In the genomic region with DNA sequence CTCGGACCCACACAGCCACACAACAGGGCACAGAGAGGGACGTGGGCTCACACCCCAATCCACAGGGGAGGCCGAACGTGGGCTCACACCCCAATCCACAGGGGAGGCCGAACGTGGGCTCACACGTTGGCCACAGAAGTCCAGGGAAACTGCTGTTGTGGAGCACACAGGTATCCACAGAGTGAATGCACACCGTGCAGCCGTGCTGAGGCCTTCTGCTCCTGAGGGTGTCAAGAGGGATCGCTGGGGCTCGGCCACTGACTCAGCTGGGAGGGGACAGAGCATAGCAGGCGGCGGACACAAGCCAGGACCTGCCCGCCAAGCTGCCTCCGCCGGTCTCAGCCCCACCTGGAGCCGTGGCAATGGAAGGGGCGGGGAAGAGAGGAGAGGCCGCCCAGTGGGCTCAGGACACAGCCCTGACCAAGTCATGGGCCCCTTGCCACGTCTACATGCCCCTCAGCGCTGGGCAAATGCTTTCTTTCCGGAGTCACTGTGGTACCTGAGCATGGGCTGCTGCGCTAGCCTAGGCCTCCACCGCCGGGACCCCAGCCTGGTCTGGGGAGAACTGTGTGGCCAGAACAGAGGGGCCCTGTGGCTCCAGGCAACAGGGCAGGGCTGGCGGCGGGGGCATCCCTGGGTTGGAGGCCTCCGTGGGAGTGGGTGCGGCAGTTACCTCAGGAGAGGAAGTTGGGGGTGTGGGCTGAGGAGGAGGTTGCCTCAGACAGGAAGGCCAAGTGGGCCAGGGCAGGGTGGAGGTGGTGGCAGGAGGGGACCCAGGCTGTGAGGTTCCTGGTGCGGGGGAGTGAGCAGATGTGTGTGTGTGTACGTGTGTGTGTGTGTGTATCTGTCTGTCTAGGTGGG, we compare ENCODE assay signal across 8 cellular contexts. TPM values are rescaled to one million over a fixed set of nuclear protein-coding genes. Genes with fewer than 3 reads are reported as not detected.
DNase-seq lines count a peak whose midpoint lies in the region; ATAC-seq and TF ChIP-seq lines count a peak whose summit lies in the region.

No MANE protein-coding gene starts in this region.

- WGBS in lower leg skin, 2 donors: 40 to 42% methylated on average over 16 to 31 of the region's 31 CpGs
- 61% methylated on average over 30 of the region's 31 CpGs; no CpG with 5 or more reads in 1 of the 2 donors for WGBS in transverse colon (ENCODE audit: low coverage in 1 of 2), 2 donors

- H3K4me1 ChIP-seq in transverse colon: peaks cover 0 to 15% (median 9%) of the 10 kb centered on the region in 4 donors

- no peaks in the 10 kb centered on the region for H3K27me3 Mint-ChIP-seq in IgD-negative memory B cell

- H3K79me2 ChIP-seq in SU-DHL-6 (ENCODE audit: insufficient read depth, low read length): peaks cover 5% of the 10 kb centered on the region; the same call in 1 of the 2 replicates

- H3K27me3 ChIP-seq in SU-DHL-6 (ENCODE audit: low read length): no peaks in the 10 kb centered on the region
- H3K27me3 ChIP-seq in transverse colon: no peaks in the 10 kb centered on the region

- intact Hi-C loops in lower leg skin (cut with DNase I; ENCODE audit: low total_unique reads) (no loop called here), transverse colon (cut with DNase I; ENCODE audit: low total_unique reads) (no loop called here)

- no peaks in the 10 kb centered on the region for H3K36me3 Mint-ChIP-seq in IgD-negative memory B cell
- peaks cover 0 to 8% of the 10 kb centered on the region in 2 donors for H3K36me3 Mint-ChIP-seq in activated naive CD4-positive, alpha-beta T cell treated with anti-CD3 and anti-CD28 coated beads, Interleukin-2, amount 50 U/mL, for 72 hours

- DNase-seq in DMS53 treated with DMSO at 0.1 percent for 48 hours (lab: John Stamatoyannopoulos, UW; ENCODE audit: unreplicated experiment) (peak; percentile 40), lower leg skin (ENCODE audit: low spot score in 2 of 2) (no peak), transverse colon (peak; percentile 67)
- peak in 1 of 2 donors; percentile 51 for DNase-seq in activated naive CD4-positive, alpha-beta T cell treated with anti-CD3 and anti-CD28 coated beads, Interleukin-2, amount 50 U/mL, for 72 hours (ENCODE audit: low spot score in 2 of 2)

- H3K4me3 ChIP-seq in SU-DHL-6 (ENCODE audit: insufficient read depth, low read length, poor library complexity, severe bottlenecking) (peak overlapping the region; percentile 95), lower leg skin (ENCODE audit: low read depth, poor library complexity, severe bottlenecking) (peak overlapping the region; percentile 12), transverse colon (peak overlapping the region in 2 of 4 donors; percentile 30 to 37)

- TF ChIP-seq CTCF in SU-DHL-6 (IDR thresholded peaks at IDR 0.05; ENCODE audit: insufficient read depth, low read length, poor library complexity, severe bottlenecking) (no peak), lower leg skin (IDR thresholded peaks at IDR 0.05) (no peak), transverse colon (IDR thresholded peaks at IDR 0.05) (no peak)

- peak overlapping the region; percentile 82 to 97 (median 91) for H3K27ac Mint-ChIP-seq in IgD-negative memory B cell
- peak overlapping the region; percentile 77 to 93 for H3K27ac Mint-ChIP-seq in activated naive CD4-positive, alpha-beta T cell treated with anti-CD3 and anti-CD28 coated beads, Interleukin-2, amount 50 U/mL, for 72 hours

- H3K36me3 ChIP-seq in SU-DHL-6 (ENCODE audit: low read length) (no peaks in the 10 kb centered on the region), transverse colon (no peaks in the 10 kb centered on the region)

- ATAC-seq in activated naive CD4-positive, alpha-beta T cell treated with anti-CD3 and anti-CD28 coated beads, Interleukin-2, amount 50 U/mL, for 72 hours: peak; percentile 55 to 57
- ATAC-seq in HG02938 (IDR thresholded peaks at IDR 0.05; ENCODE audit: unreplicated experiment) (no peak), HG03139 (IDR thresholded peaks at IDR 0.05; ENCODE audit: unreplicated experiment) (no peak)

- H2AFZ ChIP-seq in SU-DHL-6 (ENCODE audit: low read depth, low read length, severe bottlenecking): peak overlapping the region; percentile 35

- in situ Hi-C loops in transverse colon (cut with MboI; ENCODE audit: low pct_ligation_motif_present in 1 of 4, low pct_unique_long_range_greater_than_20kb in 1 of 4, low sequenced_read_pairs in 3 of 4): no loop called here

- no peaks in the 10 kb centered on the region for H4K20me1 ChIP-seq in SU-DHL-6 (ENCODE audit: low read depth, low read length)

- H3K4me1 Mint-ChIP-seq in IgD-negative memory B cell: peaks cover 27 to 37% (median 30%) of the 10 kb centered on the region in 3 donors

- H3K27ac ChIP-seq in SU-DHL-6 (ENCODE audit: low read depth, low read length): peak overlapping the region; percentile 91
- peak overlapping the region; percentile 65 to 70 (median 67) for H3K27ac ChIP-seq in transverse colon

- TF ChIP-seq POLR2A in lower leg skin (IDR thresholded peaks at IDR 0.05) (no peak), transverse colon (IDR thresholded peaks at IDR 0.05) (no peak)

- peaks cover 21% of the 10 kb centered on the region for H3F3A ChIP-seq in SU-DHL-6 (ENCODE audit: insufficient read depth)

- peak overlapping the region; percentile 87 to 100 (median 96) for H3K4me3 Mint-ChIP-seq in IgD-negative memory B cell

- no peaks in the 10 kb centered on the region for H3K9me3 Mint-ChIP-seq in IgD-negative memory B cell
- no peaks in the 10 kb centered on the region for H3K9me3 Mint-ChIP-seq in activated naive CD4-positive, alpha-beta T cell treated with anti-CD3 and anti-CD28 coated beads, Interleukin-2, amount 50 U/mL, for 72 hours

- H3K9me3 ChIP-seq in SU-DHL-6 (ENCODE audit: insufficient read depth, low read length) (no peaks in the 10 kb centered on the region), transverse colon (no peaks in the 10 kb centered on the region)

- TF ChIP-seq EP300 in transverse colon (IDR thresholded peaks at IDR 0.05; ENCODE audit: low read depth): no peak

- H3K9ac ChIP-seq in SU-DHL-6 (ENCODE audit: low read length): peak overlapping the region; percentile 95

- no peaks in the 10 kb centered on the region for H3K9me2 ChIP-seq in SU-DHL-6 (replicated peaks; ENCODE audit: insufficient read depth, low read length)

- H3K4me2 ChIP-seq in SU-DHL-6 (ENCODE audit: low read depth, low read length, poor library complexity, severe bottlenecking): peak overlapping the region; percentile 95

RNA-seq across cellular contexts. Expression of a gene that starts 1.2 kb away (rescaled TPM):
- polyA plus RNA-seq in IgD-negative memory B cell: 130 TPM
- total RNA-seq in activated naive CD4-positive, alpha-beta T cell treated with anti-CD3 and anti-CD28 coated beads, Interleukin-2, amount 50 U/mL, for 72 hours: 10 to 100 TPM; 15.6 to 35.1 TPM
- 100 to 1,000 TPM; 183 to 231 (median 219) TPM for total RNA-seq in lower leg skin
- total RNA-seq in transverse colon: 1 to 10 TPM; 5.2 to 9.2 (median 6.9) TPM

RNA-seq across cellular contexts. Expression of a gene that starts 21.0 kb away (rescaled TPM):
- polyA plus RNA-seq in IgD-negative memory B cell: 68.0 TPM
- total RNA-seq in activated naive CD4-positive, alpha-beta T cell treated with anti-CD3 and anti-CD28 coated beads, Interleukin-2, amount 50 U/mL, for 72 hours: 10 to 100 TPM; 26.9 to 29.8 TPM
- 10 to 100 TPM; 24.3 to 35.2 (median 28.7) TPM for total RNA-seq in lower leg skin
- 10 to 100 TPM; 14.6 to 41.0 (median 22.3) TPM for total RNA-seq in transverse colon

RNA-seq across cellular contexts. Expression of a gene that starts 23.8 kb away (rescaled TPM):
- 3.9 TPM for polyA plus RNA-seq in IgD-negative memory B cell
- total RNA-seq in activated naive CD4-positive, alpha-beta T cell treated with anti-CD3 and anti-CD28 coated beads, Interleukin-2, amount 50 U/mL, for 72 hours: 10 to 100 TPM in 1 of 2 donors, 1 to 10 TPM in 1; 5.5 to 14.7 TPM
- total RNA-seq in lower leg skin (100 to 1,000 TPM in 2 of 4 donors, 10 to 100 TPM in 2; 85.0 to 140 (median 100) TPM), transverse colon (10 to 100 TPM; 13.5 to 35.5 (median 24.4) TPM)

RNA-seq across cellular contexts. Expression of a gene that starts 31.6 kb away (rescaled TPM):
- not detected for polyA plus RNA-seq in IgD-negative memory B cell
- total RNA-seq in activated naive CD4-positive, alpha-beta T cell treated with anti-CD3 and anti-CD28 coated beads, Interleukin-2, amount 50 U/mL, for 72 hours: not detected
- total RNA-seq in lower leg skin: 1 to 10 TPM in 3 of 4 donors, not detected in 1; 1.0 to 6.5 (median 1.7) TPM
- total RNA-seq in transverse colon: 1 to 10 TPM in 2 of 4 donors, not detected in 2; 1.2 to 1.9 TPM

RNA-seq across cellular contexts. Expression of a gene that starts 40.1 kb away (rescaled TPM):
- not detected for polyA plus RNA-seq in IgD-negative memory B cell
- not detected for total RNA-seq in activated naive CD4-positive, alpha-beta T cell treated with anti-CD3 and anti-CD28 coated beads, Interleukin-2, amount 50 U/mL, for 72 hours
- total RNA-seq in lower leg skin (10 to 100 TPM in 2 of 4 donors, 1 to 10 TPM in 2; 4.3 to 12.0 (median 10.0) TPM), transverse colon (not detected)

Comparison
In these comparisons a context has a peak if more than half of its experiments do, and no peak if none do; other contexts are left out.
1. DNase-seq: peak in DMS53 treated with DMSO at 0.1 percent for 48 hours (single experiment) and transverse colon (single experiment); none in lower leg skin (0 of 2).
2. ATAC-seq: peak in activated naive CD4-positive, alpha-beta T cell treated with anti-CD3 and anti-CD28 coated beads, Interleukin-2, amount 50 U/mL, for 72 hours (2 of 2); none in HG02938 (single experiment) and HG03139 (single experiment).
3. RNA of a gene that starts 1.2 kb away (total RNA-seq): 183 to 231 TPM in lower leg skin; 15.6 to 35.1 TPM in activated naive CD4-positive, alpha-beta T cell treated with anti-CD3 and anti-CD28 coated beads, Interleukin-2, amount 50 U/mL, for 72 hours and 5.2 to 9.2 TPM in transverse colon; every median in the first group is over 4 times any median in the second.